ENCODE assay signal across 11 cellular contexts in genomic region chr21:42315296-42315891, GRCh38. TPM values are rescaled to one million over a fixed set of nuclear protein-coding genes. Genes with fewer than 3 reads are reported as not detected.
DNase-seq lines count a peak whose midpoint lies in the region; ATAC-seq and TF ChIP-seq lines count a peak whose summit lies in the region.
"Had no signal": no experiment of that assay in that cellular context is flagged by ENCODE, and none has a peak within 500 bp of the region (broad histone marks: within the 10 kb centered on the region; RNA-seq: fewer than 3 reads in every experiment).

Gene TFF3, minus strand, starts transcription at chr21:42315409. Its CDS starts 35 bp downstream, at chr21:42315374.

- H3K9me2 ChIP-seq in GM23338 (ENCODE audit: insufficient read depth) = no peaks in the 10 kb centered on the region

- no peak within 1 kb of the TSS for H3K27ac ChIP-seq in GM23338 (ENCODE audit: low read depth)
- H3K27ac ChIP-seq in neutrophil = peak within 1 kb of the TSS; percentile 15

- no peak within 1 kb of the TSS for H3K4me2 ChIP-seq in GM23338

- no peak within 1 kb of the TSS for H2AFZ ChIP-seq in GM23338

- no peak within 1 kb of the TSS for H3K4me3 ChIP-seq in GM23338
- no peak within 1 kb of the TSS for H3K4me3 ChIP-seq in neutrophil (ENCODE audit: low read depth in 1 of 2, low read length in 1 of 2)

- H3K79me2 ChIP-seq in GM23338 (replicated peaks; ENCODE audit: insufficient read depth) = no peaks in the 10 kb centered on the region

- peak; percentile 8; the same call in 1 of the 3 replicates for ATAC-seq in GM23338

- H3K9me3 ChIP-seq in neutrophil = no peaks in the 10 kb centered on the region

- no peaks in the 10 kb centered on the region for H4K20me1 ChIP-seq in GM23338 (replicated peaks; ENCODE audit: insufficient read depth)

- H3K36me3 Mint-ChIP-seq in GM23338 (ENCODE audit: low read depth) = no peaks in the 10 kb centered on the region

- DNase-seq in GM23338 (ENCODE audit: low spot score) (no peak), NCI-H2171 (lab: John Stamatoyannopoulos, UW) (peak; percentile 7), dermis microvascular lymphatic vessel endothelial cell (ENCODE audit: low read depth in 2 of 2) (peak; percentile 88 to 93), retina (no peak), NCI-H446 treated with DMSO at 0.1 percent for 48 hours (lab: John Stamatoyannopoulos, UW) (no peak), middle frontal gyrus (ENCODE audit: extremely low spot score, low spot score) (no peak), activated gamma-delta T cell treated with Interleukin-2 at 50 U/mL for 16 hours (no peak)
- DNase-seq: anterior cingulate cortex; GF-D8; stimulated activated CD4-positive, alpha-beta T cell treated with anti-CD3 and anti-CD28 coated beads, Interleukin-2, amount 100 ng/mL, for 24 hours had no signal

- H3K4me1 Mint-ChIP-seq in GM23338 = peaks cover 44% of the 10 kb centered on the region

- H3K27me3 ChIP-seq in GM23338 (ENCODE audit: insufficient read depth) (no peaks in the 10 kb centered on the region), neutrophil (no peaks in the 10 kb centered on the region)

- H3K27ac Mint-ChIP-seq in GM23338 = no peak within 1 kb of the TSS

- H3K4me3 Mint-ChIP-seq in GM23338 = no peak within 1 kb of the TSS

- peaks cover 15% of the 10 kb centered on the region for H3K27me3 Mint-ChIP-seq in GM23338 (ENCODE audit: insufficient read depth, low read depth, poor library complexity)

- H3K4me1 ChIP-seq in GM23338 (ENCODE audit: insufficient read depth) = peaks cover 11% of the 10 kb centered on the region; the same call in 1 of the 2 replicates
- H3K4me1 ChIP-seq in neutrophil (ENCODE audit: control insufficient read depth in 1 of 2, insufficient read depth in 1 of 2, low read depth in 1 of 2, low read length in 1 of 2) = peaks cover 91 to 96% of the 10 kb centered on the region in 2 experiments

- H3F3A ChIP-seq in GM23338 (replicated peaks; ENCODE audit: low read depth) = no peaks in the 10 kb centered on the region

- H3K36me3 ChIP-seq in GM23338 (ENCODE audit: insufficient read depth) (no peaks in the 10 kb centered on the region), neutrophil (no peaks in the 10 kb centered on the region)

- TF ChIP-seq CTCF in GM23338 (conservative IDR thresholded peaks at IDR 0.05; ENCODE audit: low read depth in 2 of 2) (no peak), neutrophil (IDR thresholded peaks at IDR 0.05) (no peak)

- H3K9me3 Mint-ChIP-seq in GM23338 = no peaks in the 10 kb centered on the region

TF ChIP-seq in GM23338, 12 proteins besides CTCF, POLR2A, EP300 and RAD21 (continues in another document):
- TF ChIP-seq EZH2 (IDR thresholded peaks at IDR 0.05; ENCODE audit: low read depth, unreplicated experiment) (no peak), ZNF331 (CRISPR knock-in tag; IDR thresholded peaks at IDR 0.05; ENCODE audit: low read depth) (no peak), NANOG (IDR thresholded peaks at IDR 0.05; ENCODE audit: borderline replicate concordance) (no peak), ZNF114 (CRISPR knock-in tag; IDR thresholded peaks at IDR 0.05) (no peak), JUNB (IDR thresholded peaks at IDR 0.05; ENCODE audit: unreplicated experiment) (no peak), ETS1 (IDR thresholded peaks at IDR 0.05) (no peak), STAT1 (IDR thresholded peaks at IDR 0.05; ENCODE audit: unreplicated experiment) (no peak), EZH2phosphoT487 (IDR thresholded peaks at IDR 0.05; ENCODE audit: unreplicated experiment) (no peak)
- TF ChIP-seq, protein P1, sequence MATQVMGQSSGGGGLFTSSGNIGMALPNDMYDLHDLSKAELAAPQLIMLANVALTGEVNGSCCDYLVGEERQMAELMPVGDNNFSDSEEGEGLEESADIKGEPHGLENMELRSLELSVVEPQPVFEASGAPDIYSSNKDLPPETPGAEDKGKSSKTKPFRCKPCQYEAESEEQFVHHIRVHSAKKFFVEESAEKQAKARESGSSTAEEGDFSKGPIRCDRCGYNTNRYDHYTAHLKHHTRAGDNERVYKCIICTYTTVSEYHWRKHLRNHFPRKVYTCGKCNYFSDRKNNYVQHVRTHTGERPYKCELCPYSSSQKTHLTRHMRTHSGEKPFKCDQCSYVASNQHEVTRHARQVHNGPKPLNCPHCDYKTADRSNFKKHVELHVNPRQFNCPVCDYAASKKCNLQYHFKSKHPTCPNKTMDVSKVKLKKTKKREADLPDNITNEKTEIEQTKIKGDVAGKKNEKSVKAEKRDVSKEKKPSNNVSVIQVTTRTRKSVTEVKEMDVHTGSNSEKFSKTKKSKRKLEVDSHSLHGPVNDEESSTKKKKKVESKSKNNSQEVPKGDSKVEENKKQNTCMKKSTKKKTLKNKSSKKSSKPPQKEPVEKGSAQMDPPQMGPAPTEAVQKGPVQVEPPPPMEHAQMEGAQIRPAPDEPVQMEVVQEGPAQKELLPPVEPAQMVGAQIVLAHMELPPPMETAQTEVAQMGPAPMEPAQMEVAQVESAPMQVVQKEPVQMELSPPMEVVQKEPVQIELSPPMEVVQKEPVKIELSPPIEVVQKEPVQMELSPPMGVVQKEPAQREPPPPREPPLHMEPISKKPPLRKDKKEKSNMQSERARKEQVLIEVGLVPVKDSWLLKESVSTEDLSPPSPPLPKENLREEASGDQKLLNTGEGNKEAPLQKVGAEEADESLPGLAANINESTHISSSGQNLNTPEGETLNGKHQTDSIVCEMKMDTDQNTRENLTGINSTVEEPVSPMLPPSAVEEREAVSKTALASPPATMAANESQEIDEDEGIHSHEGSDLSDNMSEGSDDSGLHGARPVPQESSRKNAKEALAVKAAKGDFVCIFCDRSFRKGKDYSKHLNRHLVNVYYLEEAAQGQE (IDR thresholded peaks at IDR 0.05; ENCODE audit: unreplicated experiment) = no peak

RNA-seq across cellular contexts. Expression of gene TFF3, which starts in this region (rescaled TPM):
- 1.2 TPM in 1 of 2 replicates, not detected in the other for total RNA-seq in GM23338 (2014; rRNA removed; shearing (Covaris generic))
- 3.1 and 3.3 TPM in 2 replicates for polyA plus RNA-seq in GM23338 (2016; fragmentation: Nextera tagmentation; extraction: Ambion mirVana)
- total RNA-seq in dermis microvascular lymphatic vessel endothelial cell = 204 and 290 TPM in 2 replicates

Comparison
In these comparisons a context has a peak if more than half of its experiments do, and no peak if none do; other contexts are left out.
1. RNA of gene TFF3 (total RNA-seq): 204 to 290 TPM in dermis microvascular lymphatic vessel endothelial cell; 1.2 TPM in GM23338; every median in the first group is over 10 times any median in the second.
2. DNase-seq: peak in NCI-H2171 (single experiment) and dermis microvascular lymphatic vessel endothelial cell (2 of 2); none in GM23338 (single experiment), retina (single experiment), NCI-H446 treated with DMSO at 0.1 percent for 48 hours (single experiment), middle frontal gyrus (single experiment) and activated gamma-delta T cell treated with Interleukin-2 at 50 U/mL for 16 hours (single experiment).